Comparison of ENCODE assay signal across 28 cellular contexts in genomic region chr11:98059488-98059887, GRCh38.
"Had no signal": no experiment of that assay in that cellular context is flagged by ENCODE, and none has a peak within 500 bp of the region (broad histone marks: within the 10 kb centered on the region; RNA-seq: fewer than 3 reads in every experiment).

No MANE protein-coding gene starts in this region.

- ATAC-seq: effector memory CD8-positive, alpha-beta T cell; esophagus mucosa; foreskin keratinocyte; gastrocnemius medialis; gastroesophageal sphincter; heart left ventricle; heart right ventricle had no signal

- H3K4me3 ChIP-seq: colonic mucosa, coronary artery, dorsolateral prefrontal cortex, esophagus muscularis mucosa, esophagus squamous epithelium, gastrocnemius medialis, gastroesophageal sphincter, heart left ventricle, heart right ventricle had no signal

- H3K27me3 ChIP-seq: colonic mucosa, dorsolateral prefrontal cortex, esophagus muscularis mucosa, esophagus squamous epithelium, gastrocnemius medialis, gastroesophageal sphincter, heart left ventricle, heart right ventricle had no signal

- H3K36me3 ChIP-seq: colonic mucosa, esophagus muscularis mucosa, esophagus squamous epithelium, gastrocnemius medialis, gastroesophageal sphincter, heart left ventricle, heart right ventricle had no signal

- FAIRE-seq: colon, endometrium, endothelial cell of umbilical vein, frontal cortex had no signal

- H3K4me1 ChIP-seq: colonic mucosa, esophagus muscularis mucosa, foreskin keratinocyte, gastrocnemius medialis, gastroesophageal sphincter, heart left ventricle, heart right ventricle had no signal

- H3K27ac ChIP-seq: colonic mucosa, coronary artery, dorsolateral prefrontal cortex, epithelial cell of prostate, esophagus muscularis mucosa, esophagus squamous epithelium, foreskin keratinocyte, gastrocnemius medialis, gastroesophageal sphincter, heart left ventricle, heart right ventricle had no signal

- H3K9me3 ChIP-seq: colonic mucosa, esophagus muscularis mucosa, esophagus squamous epithelium, gastrocnemius medialis, gastroesophageal sphincter, heart left ventricle had no signal

- DNase-seq: colonic mucosa; cortex of kidney; dermis blood vessel endothelial cell; dorsolateral prefrontal cortex; effector CD4-positive, alpha-beta T cell; effector CD8-positive, alpha-beta T cell; effector memory CD4-positive, alpha-beta T cell; effector memory CD8-positive, alpha-beta T cell; endodermal cell; erythroblast; esophagus squamous epithelium; foreskin fibroblast; foreskin keratinocyte; foreskin melanocyte; gastrocnemius medialis; glutamatergic neuron; head of caudate nucleus; heart left ventricle; heart right ventricle had no signal
